Comparison of ENCODE assay signal across 1 cellular context in the genomic region with DNA sequence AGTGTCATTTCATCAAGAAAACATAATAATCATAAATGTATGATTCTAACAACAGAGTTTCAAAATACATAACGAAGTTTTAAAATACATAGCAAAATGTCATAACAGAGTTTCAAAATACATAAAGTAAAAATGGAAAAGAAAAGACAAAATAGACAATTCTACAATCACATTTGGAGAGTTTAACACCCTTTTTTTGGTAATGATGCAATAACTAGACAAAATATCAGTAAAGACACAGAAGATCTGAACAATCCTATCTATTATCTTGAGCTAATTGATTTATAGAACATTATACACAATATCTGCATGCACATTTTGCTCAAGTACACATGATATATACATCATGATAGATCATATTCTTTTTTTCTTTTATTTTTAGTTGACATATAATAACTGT.
TF ChIP-seq lines count a peak whose summit lies in the region.

No MANE protein-coding gene starts in this region.

TF ChIP-seq in HepG2, 621 proteins besides CTCF, POLR2A, EP300 and RAD21:
- no peak for TF ChIP-seq ZNF556 (CRISPR knock-in tag; IDR thresholded peaks at IDR 0.05; ENCODE audit: borderline replicate concordance)
- TF ChIP-seq ATF7 (IDR thresholded peaks at IDR 0.05), result peak; percentile 78
- no peak for TF ChIP-seq ATF7 (CRISPR knock-in tag; IDR thresholded peaks at IDR 0.05)
- TF ChIP-seq CEBPB (IDR thresholded peaks at IDR 0.05; ENCODE audit: borderline replicate concordance, low read depth, low read length), result peak; percentile 45; the same call in 1 of the 2 replicates
TF ChIP-seq in HepG2: peak in this region for 2.
